Comparison of ENCODE assay signal across 34 cellular contexts in the genomic region with DNA sequence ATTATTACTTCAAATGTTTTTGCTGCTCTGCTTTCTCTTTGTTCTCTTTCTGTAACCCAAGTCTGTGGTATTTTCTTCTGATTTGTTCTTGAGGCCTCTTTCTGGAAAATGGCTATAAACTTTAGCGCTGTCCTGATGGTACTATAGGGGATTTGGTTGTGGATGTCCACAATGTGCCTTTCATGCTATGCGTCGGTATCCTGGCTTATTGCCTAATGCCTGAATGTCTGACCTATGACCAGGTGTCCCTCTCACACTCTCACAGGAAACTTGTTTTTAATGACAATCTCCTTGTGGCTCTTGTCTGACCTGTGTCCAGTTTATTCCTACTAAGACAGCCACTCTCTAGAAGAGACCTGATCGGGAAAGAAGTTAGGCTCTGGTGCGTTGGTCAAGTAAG.
"Had no signal": no experiment of that assay in that cellular context is flagged by ENCODE, and none has a peak within 500 bp of the region (broad histone marks: within the 10 kb centered on the region; RNA-seq: fewer than 3 reads in every experiment).

No MANE protein-coding gene starts in this region.

- H3K36me3 ChIP-seq: MG63 had no signal

- H3K4me3 ChIP-seq: MG63 had no signal

- H3K27me3 ChIP-seq: MG63 had no signal

- H3K27ac ChIP-seq: KMS-11 had no signal

- H3K9ac ChIP-seq: KMS-11 had no signal

- DNase-seq: Karpas-422, Kasumi-1, MG63, MM.1S, MV-4-11, NCI-H1048, NCI-H1092, NCI-H1092 treated with DMSO at 0.1 percent for 48 hours, NCI-H1105, NCI-H1105 treated with DMSO at 0.1 percent for 48 hours, NCI-H1417, NCI-H1417 treated with DMSO at 0.1 percent for 48 hours, NCI-H1436, NCI-H1436 treated with DMSO at 0.1 percent for 48 hours, NCI-H146, NCI-H1694, NCI-H1694 treated with DMSO at 0.1 percent for 48 hours, NCI-H187, NCI-H187 treated with DMSO at 0.1 percent for 48 hours, NCI-H1930, NCI-H2029, NCI-H2029 treated with DMSO at 0.1 percent for 48 hours, NCI-H2081, NCI-H2081 treated with DMSO at 0.1 percent for 48 hours, NCI-H2107, NCI-H2171, NCI-H2171 treated with DMSO at 0.1 percent for 48 hours, NCI-H2227 treated with DMSO at 0.1 percent for 48 hours, NCI-H226, NCI-H345, NCI-H446, NCI-H446 treated with DMSO at 0.1 percent for 48 hours, NCI-H510A had no signal

- H3K9me3 ChIP-seq: MG63 had no signal

- H3K4me2 ChIP-seq: KMS-11 had no signal
